ENCODE assay signal across 34 cellular contexts in genomic region chr1:239011382-239011781, GRCh38.
"Had no signal": no experiment of that assay in that cellular context is flagged by ENCODE, and none has a peak within 500 bp of the region (broad histone marks: within the 10 kb centered on the region; RNA-seq: fewer than 3 reads in every experiment).

No MANE protein-coding gene starts in this region.

- DNase-seq: activated CD4-positive, alpha-beta memory T cell treated with anti-CD3 and anti-CD28 coated beads for 36 hours; activated CD4-positive, alpha-beta T cell treated with anti-CD3 and anti-CD28 coated beads for 36 hours; activated CD4-positive, alpha-beta T cell treated with anti-CD3 and anti-CD28 coated beads, Interleukin-2, amount 10 ng/mL, durations not matched to agents 24 days and 14 days; activated CD4-positive, CD25-positive, alpha-beta regulatory T cell; activated CD4-positive, CD25-positive, alpha-beta regulatory T cell treated with anti-CD3 and anti-CD28 coated beads, Interleukin-2, amount 50 U/mL, for 72 hours; activated CD8-positive, alpha-beta memory T cell treated with anti-CD3 and anti-CD28 coated beads, Interleukin-2, amount 10 ng/mL, durations not matched to agents 7 days and 5 days; activated CD8-positive, alpha-beta memory T cell treated with anti-CD3 and anti-CD28 coated beads, Interleukin-2, amount 50 U/mL, for 48 hours; activated CD8-positive, alpha-beta T cell treated with anti-CD3 and anti-CD28 coated beads, Interleukin-2, amount 10 ng/mL, durations not matched to agents 7 days and 5 days; activated gamma-delta T cell; activated naive CD4-positive, alpha-beta T cell; activated naive CD4-positive, alpha-beta T cell treated with anti-CD3 and anti-CD28 coated beads, Interleukin-2, amount 10 ng/mL, durations not matched to agents 7 days and 5 days; activated naive CD8-positive, alpha-beta T cell treated with anti-CD3 and anti-CD28 coated beads, Interleukin-2, amount 10 ng/mL, durations not matched to agents 7 days and 5 days; activated T-cell treated with anti-CD3 and anti-CD28 coated beads for 4 hours; activated T-cell treated with anti-CD3 and anti-CD28 coated beads, Interleukin-2, amount 50 U/mL, for 24 hours; activated T-cell treated with anti-CD3 and anti-CD28 coated beads, Interleukin-2, amount 50 U/mL, for 72 hours; central memory CD4-positive, alpha-beta T cell; cerebellar nuclear complex; colonic mucosa; effector CD8-positive, alpha-beta T cell; esophagus squamous epithelium; foreskin melanocyte; heart right ventricle; T-helper 2 cell had no signal

- H3K9me3 ChIP-seq: ascending aorta, breast epithelium, colonic mucosa, esophagus squamous epithelium had no signal

- H3K27me3 ChIP-seq: ascending aorta, breast epithelium, cardiac muscle cell, colonic mucosa, esophagus squamous epithelium, gastroesophageal sphincter, heart right ventricle, hepatocyte had no signal

- H3K27me3 Mint-ChIP-seq: activated CD4-positive, alpha-beta memory T cell treated with anti-CD3 and anti-CD28 coated beads for 36 hours; activated CD4-positive, alpha-beta T cell treated with anti-CD3 and anti-CD28 coated beads for 36 hours; activated CD4-positive, alpha-beta T cell treated with anti-CD3 and anti-CD28 coated beads, Interleukin-2, amount 10 ng/mL, durations not matched to agents 24 days and 14 days; activated CD8-positive, alpha-beta memory T cell treated with anti-CD3 and anti-CD28 coated beads, Interleukin-2, amount 10 ng/mL, durations not matched to agents 7 days and 5 days; activated naive CD4-positive, alpha-beta T cell treated with anti-CD3 and anti-CD28 coated beads, Interleukin-2, amount 10 ng/mL, durations not matched to agents 7 days and 5 days; activated naive CD8-positive, alpha-beta T cell treated with anti-CD3 and anti-CD28 coated beads, Interleukin-2, amount 10 ng/mL, durations not matched to agents 7 days and 5 days; activated T-cell treated with anti-CD3 and anti-CD28 coated beads, Interleukin-2, amount 50 U/mL, for 24 hours; brain had no signal

- H3K4me3 ChIP-seq: ascending aorta, breast epithelium, cardiac muscle cell, colonic mucosa, esophagus squamous epithelium, gastroesophageal sphincter, heart right ventricle, hepatocyte had no signal

- H3K4me1 Mint-ChIP-seq: activated CD4-positive, alpha-beta T cell treated with anti-CD3 and anti-CD28 coated beads for 36 hours; activated CD4-positive, alpha-beta T cell treated with anti-CD3 and anti-CD28 coated beads, Interleukin-2, amount 10 ng/mL, durations not matched to agents 24 days and 14 days; activated CD8-positive, alpha-beta memory T cell treated with anti-CD3 and anti-CD28 coated beads, Interleukin-2, amount 10 ng/mL, durations not matched to agents 7 days and 5 days; activated naive CD4-positive, alpha-beta T cell treated with anti-CD3 and anti-CD28 coated beads, Interleukin-2, amount 10 ng/mL, durations not matched to agents 7 days and 5 days; activated naive CD8-positive, alpha-beta T cell treated with anti-CD3 and anti-CD28 coated beads, Interleukin-2, amount 10 ng/mL, durations not matched to agents 7 days and 5 days; brain had no signal

- H3K4me2 ChIP-seq: hepatocyte had no signal

- H3K4me3 Mint-ChIP-seq: activated CD4-positive, alpha-beta memory T cell treated with anti-CD3 and anti-CD28 coated beads for 36 hours; activated CD4-positive, alpha-beta T cell treated with anti-CD3 and anti-CD28 coated beads for 36 hours; activated CD4-positive, alpha-beta T cell treated with anti-CD3 and anti-CD28 coated beads, Interleukin-2, amount 10 ng/mL, durations not matched to agents 24 days and 14 days; activated CD8-positive, alpha-beta memory T cell treated with anti-CD3 and anti-CD28 coated beads, Interleukin-2, amount 10 ng/mL, durations not matched to agents 7 days and 5 days; activated CD8-positive, alpha-beta T cell treated with anti-CD3 and anti-CD28 coated beads, Interleukin-2, amount 10 ng/mL, durations not matched to agents 7 days and 5 days; activated naive CD4-positive, alpha-beta T cell treated with anti-CD3 and anti-CD28 coated beads, Interleukin-2, amount 10 ng/mL, durations not matched to agents 7 days and 5 days; activated naive CD8-positive, alpha-beta T cell treated with anti-CD3 and anti-CD28 coated beads, Interleukin-2, amount 10 ng/mL, durations not matched to agents 7 days and 5 days; activated T-cell treated with anti-CD3 and anti-CD28 coated beads, Interleukin-2, amount 50 U/mL, for 24 hours; activated T-cell treated with anti-CD3 and anti-CD28 coated beads, Interleukin-2, amount 50 U/mL, for 72 hours; brain had no signal

- H3K36me3 ChIP-seq: ascending aorta, cardiac muscle cell, colonic mucosa, esophagus squamous epithelium, gastroesophageal sphincter, heart right ventricle had no signal

- H3K4me1 ChIP-seq: ascending aorta, breast epithelium, colonic mucosa, esophagus squamous epithelium, gastroesophageal sphincter, heart right ventricle had no signal

- H3K27ac ChIP-seq: ascending aorta, breast epithelium, cardiac muscle cell, colonic mucosa, epithelial cell of prostate, esophagus squamous epithelium, gastroesophageal sphincter, heart right ventricle, hepatocyte, VCaP had no signal

- H3K27ac Mint-ChIP-seq: activated CD4-positive, alpha-beta memory T cell treated with anti-CD3 and anti-CD28 coated beads for 36 hours; activated CD4-positive, alpha-beta T cell treated with anti-CD3 and anti-CD28 coated beads for 36 hours; activated CD4-positive, alpha-beta T cell treated with anti-CD3 and anti-CD28 coated beads, Interleukin-2, amount 10 ng/mL, durations not matched to agents 24 days and 14 days; activated CD8-positive, alpha-beta memory T cell treated with anti-CD3 and anti-CD28 coated beads, Interleukin-2, amount 10 ng/mL, durations not matched to agents 7 days and 5 days; activated CD8-positive, alpha-beta T cell treated with anti-CD3 and anti-CD28 coated beads, Interleukin-2, amount 10 ng/mL, durations not matched to agents 7 days and 5 days; activated naive CD4-positive, alpha-beta T cell treated with anti-CD3 and anti-CD28 coated beads, Interleukin-2, amount 10 ng/mL, durations not matched to agents 7 days and 5 days; activated naive CD4-positive, alpha-beta T cell treated with anti-CD3 and anti-CD28 coated beads, Interleukin-2, amount 50 U/mL, for 72 hours; activated naive CD8-positive, alpha-beta T cell treated with anti-CD3 and anti-CD28 coated beads, Interleukin-2, amount 10 ng/mL, durations not matched to agents 7 days and 5 days; activated T-cell treated with anti-CD3 and anti-CD28 coated beads, Interleukin-2, amount 50 U/mL, for 24 hours; activated T-cell treated with anti-CD3 and anti-CD28 coated beads, Interleukin-2, amount 50 U/mL, for 72 hours; brain had no signal

- H2AFZ ChIP-seq: hepatocyte had no signal

- H3K79me2 ChIP-seq: hepatocyte had no signal

- H3K36me3 Mint-ChIP-seq: activated CD4-positive, alpha-beta memory T cell treated with anti-CD3 and anti-CD28 coated beads for 36 hours; activated CD8-positive, alpha-beta memory T cell treated with anti-CD3 and anti-CD28 coated beads, Interleukin-2, amount 10 ng/mL, durations not matched to agents 7 days and 5 days; activated naive CD4-positive, alpha-beta T cell treated with anti-CD3 and anti-CD28 coated beads, Interleukin-2, amount 10 ng/mL, durations not matched to agents 7 days and 5 days; activated naive CD4-positive, alpha-beta T cell treated with anti-CD3 and anti-CD28 coated beads, Interleukin-2, amount 50 U/mL, for 72 hours; activated naive CD8-positive, alpha-beta T cell treated with anti-CD3 and anti-CD28 coated beads, Interleukin-2, amount 10 ng/mL, durations not matched to agents 7 days and 5 days; brain had no signal

- FAIRE-seq: endometrium, endothelial cell of umbilical vein had no signal

- H3K9me3 Mint-ChIP-seq: activated naive CD8-positive, alpha-beta T cell treated with anti-CD3 and anti-CD28 coated beads, Interleukin-2, amount 10 ng/mL, durations not matched to agents 7 days and 5 days; brain had no signal
